Comparison of ENCODE assay signal across 16 cellular contexts in genomic region chr9:89541798-89542197, GRCh38. TPM values are rescaled to one million over a fixed set of nuclear protein-coding genes. Genes with fewer than 3 reads are reported as not detected.
DNase-seq lines count a peak whose midpoint lies in the region; ATAC-seq and TF ChIP-seq lines count a peak whose summit lies in the region.
"Had no signal": no experiment of that assay in that cellular context is flagged by ENCODE, and none has a peak within 500 bp of the region (broad histone marks: within the 10 kb centered on the region; RNA-seq: fewer than 3 reads in every experiment).

No MANE protein-coding gene starts in this region.

- H3K14ac ChIP-seq in mesenchymal stem cell (ENCODE audit: low read length in 2 of 2), result no peak overlapping the region

- no peak overlapping the region for H2AFZ ChIP-seq in MM.1S (ENCODE audit: low read length)
- no peak overlapping the region for H2AFZ ChIP-seq in mesenchymal stem cell (ENCODE audit: low read depth, low read length)

- H3K4me2 ChIP-seq in MM.1S (ENCODE audit: low read depth, low read length) (peak overlapping the region; percentile 45; the same call in 1 of the 2 replicates), mesenchymal stem cell (ENCODE audit: low read length, poor library complexity, severe bottlenecking) (no peak overlapping the region)

- no peak overlapping the region for H2AK5ac ChIP-seq in mesenchymal stem cell (ENCODE audit: low read length, severe bottlenecking)

- H3K79me2 ChIP-seq in MM.1S (ENCODE audit: low read length), result no peaks in the 10 kb centered on the region

- no peak overlapping the region for H2BK120ac ChIP-seq in mesenchymal stem cell (ENCODE audit: low read depth, low read length)

- H3K4me1 ChIP-seq in MM.1S (ENCODE audit: low read length), result peaks cover 37% of the 10 kb centered on the region
- H3K4me1 ChIP-seq in neutrophil (ENCODE audit: control insufficient read depth in 1 of 2, insufficient read depth in 1 of 2, low read depth in 1 of 2, low read length in 1 of 2), result peaks cover 21 to 27% of the 10 kb centered on the region in 2 experiments
- peaks cover 12% of the 10 kb centered on the region for H3K4me1 ChIP-seq in mesenchymal stem cell (ENCODE audit: control insufficient read depth, insufficient read depth, low read depth, low read length)
- H3K4me1 ChIP-seq: adrenal gland had no signal

- DNase-seq in MM.1S (no peak), mesenchymal stem cell (no peak), KBM-7 (no peak)
- DNase-seq in stimulated activated naive CD4-positive, alpha-beta T cell (lab: John Stamatoyannopoulos, UW), result no peak
- DNase-seq in stimulated activated naive CD8-positive, alpha-beta T cell treated with anti-CD3 and anti-CD28 coated beads, Interleukin-15, Interleukin-2, amounts not matched to agents 100 U/mL and 50 U/mL, for 24 hours, result no peak
- DNase-seq: activated CD4-positive, alpha-beta T cell treated with anti-CD3 and anti-CD28 coated beads for 36 hours; activated T-cell treated with anti-CD3 and anti-CD28 coated beads, Interleukin-2, amount 50 U/mL, for 1 hour; adrenal gland; MG63; NCI-H2081 treated with DMSO at 0.1 percent for 48 hours; stomach; T-helper 9 cell had no signal

- no peaks in the 10 kb centered on the region for H3K36me3 ChIP-seq in MM.1S (replicated peaks; ENCODE audit: insufficient read depth, low read length)
- no peaks in the 10 kb centered on the region for H3K36me3 ChIP-seq in neutrophil
- H3K36me3 ChIP-seq in mesenchymal stem cell (ENCODE audit: control insufficient read depth in 1 of 2, insufficient read depth in 2 of 2, low read depth in 1 of 2, low read length in 2 of 2), result no peaks in the 10 kb centered on the region
- H3K36me3 ChIP-seq: adrenal gland, MG63, stomach had no signal

- H3F3A ChIP-seq in MM.1S (ENCODE audit: insufficient read depth, low read length), result peaks cover 12% of the 10 kb centered on the region

- TF ChIP-seq CTCF in MM.1S (IDR thresholded peaks at IDR 0.05; ENCODE audit: low read length), result no peak
- TF ChIP-seq CTCF in neutrophil (IDR thresholded peaks at IDR 0.05), result no peak

- H3K27me3 ChIP-seq in MM.1S (replicated peaks; ENCODE audit: insufficient read depth, low read length) (no peaks in the 10 kb centered on the region), neutrophil (no peaks in the 10 kb centered on the region), mesenchymal stem cell (ENCODE audit: control insufficient read depth in 1 of 2, insufficient read depth in 1 of 2, low read length in 2 of 2) (peaks cover 0 to 21% of the 10 kb centered on the region in 2 experiments)
- H3K27me3 ChIP-seq: adrenal gland, MG63, stomach had no signal

- in situ Hi-C loops in KBM-7 (cut with MboI; ENCODE audit: low pct_unique_long_range_greater_than_20kb, low sequenced_read_pairs), result no loop called here

- no peak overlapping the region for H2BK12ac ChIP-seq in mesenchymal stem cell (ENCODE audit: low read length in 2 of 2)

- H3K79me1 ChIP-seq in mesenchymal stem cell (replicated peaks; ENCODE audit: low read length, poor library complexity, severe bottlenecking), result no peaks in the 10 kb centered on the region

- no peak overlapping the region for H2BK5ac ChIP-seq in mesenchymal stem cell (ENCODE audit: low read depth, low read length, poor library complexity, severe bottlenecking)

- H3K27ac ChIP-seq in MM.1S (ENCODE audit: low read length) (peak overlapping the region; percentile 79), cingulate gyrus (ENCODE audit: low read depth, low read length) (peak overlapping the region; percentile 57), neutrophil (peak overlapping the region; percentile 8), mesenchymal stem cell (ENCODE audit: low read length, poor library complexity, severe bottlenecking) (no peak overlapping the region)
- H3K27ac ChIP-seq: adrenal gland, epithelial cell of prostate, stomach had no signal

- H3K9me3 ChIP-seq in MM.1S (replicated peaks; ENCODE audit: insufficient read depth, low read length), result no peaks in the 10 kb centered on the region
- H3K9me3 ChIP-seq in neutrophil, result no peaks in the 10 kb centered on the region
- H3K9me3 ChIP-seq in mesenchymal stem cell (ENCODE audit: control insufficient read depth, low read length), result peaks cover 11% of the 10 kb centered on the region
- H3K9me3 ChIP-seq: adrenal gland, MG63 had no signal

- H2BK15ac ChIP-seq in mesenchymal stem cell (ENCODE audit: low read depth, poor library complexity, severe bottlenecking), result no peak overlapping the region

- H3K9me2 ChIP-seq in MM.1S (replicated peaks; ENCODE audit: insufficient read depth, low read length), result no peaks in the 10 kb centered on the region

- no peak overlapping the region for H4K91ac ChIP-seq in mesenchymal stem cell (ENCODE audit: low read length)

- peak; percentile 42 for ATAC-seq in GM18907 (IDR thresholded peaks at IDR 0.05; ENCODE audit: unreplicated experiment)
- ATAC-seq in stimulated activated naive CD8-positive, alpha-beta T cell treated with anti-CD3 and anti-CD28 coated beads, Interleukin-15, Interleukin-2, amounts not matched to agents 100 U/mL and 50 U/mL, for 24 hours, result no peak
- ATAC-seq: activated CD4-positive, alpha-beta T cell treated with anti-CD3 and anti-CD28 coated beads for 36 hours had no signal

- no peak overlapping the region for H3K23ac ChIP-seq in mesenchymal stem cell (ENCODE audit: low read length in 2 of 2)

- H3K18ac ChIP-seq in mesenchymal stem cell (ENCODE audit: low read depth in 1 of 2, low read length in 2 of 2), result no peak overlapping the region

- H4K20me1 ChIP-seq in MM.1S (ENCODE audit: insufficient read depth, low read length), result no peaks in the 10 kb centered on the region

- no peak overlapping the region for H4K8ac ChIP-seq in mesenchymal stem cell (ENCODE audit: low read length)

- 100% methylated on average over 3 of the region's 3 CpGs for WGBS in mesenchymal stem cell

- H3K9ac ChIP-seq in MM.1S (ENCODE audit: low read length), result 0 out of 2 replicates have a peak overlapping the region, but pooled peaks have one; percentile 19
- H3K9ac ChIP-seq in mesenchymal stem cell (ENCODE audit: low read length), result no peak overlapping the region

- no peak overlapping the region for H3K4ac ChIP-seq in mesenchymal stem cell (ENCODE audit: low read depth in 1 of 2, low read length in 2 of 2)

- no peak overlapping the region for H3K4me3 ChIP-seq in MM.1S (ENCODE audit: low read length)
- H3K4me3 ChIP-seq in neutrophil (ENCODE audit: low read depth in 1 of 2, low read length in 1 of 2), result no peak overlapping the region
- H3K4me3 ChIP-seq in mesenchymal stem cell (ENCODE audit: insufficient read depth in 1 of 2, low read depth in 1 of 2, low read length in 2 of 2), result no peak overlapping the region
- H3K4me3 ChIP-seq: adrenal gland, MG63, stomach had no signal

RNA-seq across cellular contexts. Expression of gene SEMA4D, which starts 43.9 kb away (rescaled TPM):
- polyA plus RNA-seq in mesenchymal stem cell (2013, experiment 1 of 2), result 3.2 TPM
- polyA plus RNA-seq in mesenchymal stem cell (2013, experiment 2 of 2), result 3.2 TPM
